25 cellular contexts compared by ENCODE assay signal in the genomic region with DNA sequence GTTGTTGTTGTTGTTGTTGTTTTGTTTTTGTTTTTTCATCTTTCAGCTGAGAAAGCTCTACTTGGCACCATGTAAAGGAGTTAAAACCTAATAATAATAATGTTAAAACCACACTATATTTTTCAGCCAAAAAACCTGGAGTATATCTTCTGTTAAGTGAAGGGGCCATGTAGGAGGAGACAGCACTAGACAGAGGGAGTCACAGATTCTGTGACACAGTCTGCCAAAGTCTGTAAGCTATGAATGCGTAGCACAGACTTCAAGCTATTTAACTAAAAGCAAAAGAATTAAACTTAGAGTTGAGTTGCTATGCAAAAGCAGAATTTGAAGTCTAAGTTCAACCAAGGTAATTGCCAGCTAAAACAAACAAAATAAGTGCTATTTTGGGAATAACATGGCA.
"Had no signal": no experiment of that assay in that cellular context is flagged by ENCODE, and none has a peak within 500 bp of the region (broad histone marks: within the 10 kb centered on the region; RNA-seq: fewer than 3 reads in every experiment).

No MANE protein-coding gene starts in this region.

- FAIRE-seq: endothelial cell of umbilical vein, kidney had no signal

- H3K79me2 ChIP-seq: hepatocyte had no signal

- H2AFZ ChIP-seq: hepatocyte had no signal

- H3K4me2 ChIP-seq: hepatocyte had no signal

- H3K9me3 ChIP-seq: colonic mucosa, esophagus squamous epithelium, gastrocnemius medialis, lower lobe of right lung, mucosa of descending colon had no signal

- H3K4me3 ChIP-seq: colonic mucosa, esophagus squamous epithelium, gastrocnemius medialis, hepatocyte, left lung, lower lobe of right lung, mucosa of descending colon had no signal

- DNase-seq: colonic mucosa; cortex of kidney; effector CD8-positive, alpha-beta T cell; effector memory CD8-positive, alpha-beta T cell; endodermal cell; esophagus squamous epithelium; foreskin fibroblast; foreskin melanocyte; gastrocnemius medialis; glutamatergic neuron; head of caudate nucleus; hypothalamus; immature natural killer cell; islet precursor cell; kidney; kidney glomerular epithelial cell; left colon; left lung; left ventricle myocardium superior; lower lobe of right lung; mesenchymal stem cell; mucosa of descending colon; naive B cell had no signal

- H3K4me1 ChIP-seq: colonic mucosa, esophagus squamous epithelium, gastrocnemius medialis, left lung, lower lobe of right lung had no signal

- H3K27ac ChIP-seq: colonic mucosa, esophagus squamous epithelium, gastrocnemius medialis, hepatocyte, left lung, lower lobe of right lung had no signal

- H3K36me3 ChIP-seq: colonic mucosa, esophagus squamous epithelium, gastrocnemius medialis, left lung, lower lobe of right lung had no signal

- H3K27me3 ChIP-seq: colonic mucosa, esophagus squamous epithelium, gastrocnemius medialis, hepatocyte, left lung had no signal
